In genomic region chr3:155957412-155957880, GRCh38 we compare ENCODE assay signal across 17 cellular contexts.
A peak's percentile ranks its signal among the peaks of the same experiment; 100 is the strongest.
DNase-seq lines count a peak whose midpoint lies in the region; TF ChIP-seq lines count a peak whose summit lies in the region.
"Had no signal": no experiment of that assay in that cellular context is flagged by ENCODE, and none has a peak within 500 bp of the region (broad histone marks: within the 10 kb centered on the region; RNA-seq: fewer than 3 reads in every experiment).

No MANE protein-coding gene starts in this region.

- no peak overlapping the region for H3K4me3 Mint-ChIP-seq in progenitor cell of endocrine pancreas (ENCODE audit: low read depth)
- H3K4me3 Mint-ChIP-seq: CD14-positive monocyte; CD8-positive, alpha-beta memory T cell; GM23338; IgD-negative memory B cell had no signal

- peaks cover 17% of the 10 kb centered on the region for H3K36me3 Mint-ChIP-seq in progenitor cell of endocrine pancreas (ENCODE audit: insufficient read depth)
- H3K36me3 Mint-ChIP-seq: CD14-positive monocyte had no signal

- H3K4me1 ChIP-seq in sigmoid colon = peaks cover 0 to 4% (median 0%) of the 10 kb centered on the region in 4 donors
- H3K4me1 ChIP-seq: A549, BE2C, Caco-2 had no signal

- TF ChIP-seq CTCF in VCaP (conservative IDR thresholded peaks at IDR 0.05) (no peak), sigmoid colon (IDR thresholded peaks at IDR 0.05) (no peak), progenitor cell of endocrine pancreas (IDR thresholded peaks at IDR 0.05; ENCODE audit: unreplicated experiment) (no peak)

- H3K27ac ChIP-seq in VCaP (peak overlapping the region; percentile 64), sigmoid colon (no peak overlapping the region)
- H3K27ac ChIP-seq: A549 had no signal

- no peaks in the 10 kb centered on the region for H3K36me3 ChIP-seq in sigmoid colon
- H3K36me3 ChIP-seq: BE2C had no signal

- no peak overlapping the region for H3K27ac Mint-ChIP-seq in progenitor cell of endocrine pancreas
- H3K27ac Mint-ChIP-seq: CD14-positive monocyte; CD8-positive, alpha-beta memory T cell; GM23338; IgD-negative memory B cell had no signal

- H3K4me1 Mint-ChIP-seq in progenitor cell of endocrine pancreas (ENCODE audit: low read depth) = peaks cover 13% of the 10 kb centered on the region
- H3K4me1 Mint-ChIP-seq: CD14-positive monocyte; CD8-positive, alpha-beta memory T cell; GM23338; IgD-negative memory B cell had no signal

- WGBS in sigmoid colon, 2 donors = 74 to 78% methylated on average over 3 of the region's 3 CpGs

- no peak for TF ChIP-seq EP300 in sigmoid colon (IDR thresholded peaks at IDR 0.05)

- H3K27me3 ChIP-seq in sigmoid colon = no peaks in the 10 kb centered on the region
- H3K27me3 ChIP-seq: BE2C had no signal

- intact Hi-C loops in sigmoid colon (cut with DNase I) = no loop called here

- peaks cover 16% of the 10 kb centered on the region for H3K9me3 Mint-ChIP-seq in progenitor cell of endocrine pancreas (ENCODE audit: low read depth)

- no peaks in the 10 kb centered on the region for H3K9me3 ChIP-seq in sigmoid colon
- H3K9me3 ChIP-seq: A549, BE2C, Caco-2 had no signal

- no peak overlapping the region for H3K4me3 ChIP-seq in sigmoid colon
- H3K4me3 ChIP-seq: A549, GM12878, GM23338 had no signal

- no peaks in the 10 kb centered on the region for H3K27me3 Mint-ChIP-seq in progenitor cell of endocrine pancreas
- H3K27me3 Mint-ChIP-seq: IgD-negative memory B cell had no signal

- DNase-seq in DMS53 (lab: John Stamatoyannopoulos, UW) (peak; percentile 70), NCI-H2029 treated with DMSO at 0.1 percent for 48 hours (lab: John Stamatoyannopoulos, UW) (peak; percentile 45), NCI-H2227 (lab: John Stamatoyannopoulos, UW; ENCODE audit: unreplicated experiment) (no peak), sigmoid colon (no peak), progenitor cell of endocrine pancreas (ENCODE audit: low spot score, unreplicated experiment) (no peak)
- no peak for DNase-seq in activated CD4-positive, CD25-positive, alpha-beta regulatory T cell treated with anti-CD3 and anti-CD28 coated beads, Interleukin-2, amount 50 U/mL, for 72 hours
- DNase-seq: BE2C; Caco-2; CD8-positive, alpha-beta memory T cell; DMS79; H7 had no signal

- TF ChIP-seq POLR2A in sigmoid colon (IDR thresholded peaks at IDR 0.05) = no peak

Comparison
In these comparisons a context has a peak if more than half of its experiments do, and no peak if none do; other contexts are left out.
1. DNase-seq: peak in DMS53 (single experiment) and NCI-H2029 treated with DMSO at 0.1 percent for 48 hours (single experiment); none in activated CD4-positive, CD25-positive, alpha-beta regulatory T cell treated with anti-CD3 and anti-CD28 coated beads, Interleukin-2, amount 50 U/mL, for 72 hours (single experiment), NCI-H2227 (single experiment), sigmoid colon (single experiment) and progenitor cell of endocrine pancreas (single experiment).